In genomic region chr1:151897861-151898468, GRCh38 we compare ENCODE assay signal across 17 cellular contexts. TPM values are rescaled to one million over a fixed set of nuclear protein-coding genes. Genes with fewer than 3 reads are reported as not detected.
A peak's percentile ranks its signal among the peaks of the same experiment; 100 is the strongest.
DNase-seq lines count a peak whose midpoint lies in the region; ATAC-seq and TF ChIP-seq lines count a peak whose summit lies in the region.
"Had no signal": no experiment of that assay in that cellular context is flagged by ENCODE, and none has a peak within 500 bp of the region (broad histone marks: within the 10 kb centered on the region; RNA-seq: fewer than 3 reads in every experiment).

No MANE protein-coding gene starts in this region.

- no peaks in the 10 kb centered on the region for H3K79me2 ChIP-seq in Loucy (ENCODE audit: insufficient read depth, low read length)

- no peak overlapping the region for H3K9ac ChIP-seq in Loucy (ENCODE audit: low read depth, low read length, poor library complexity, severe bottlenecking)

- H3K9me2 ChIP-seq in Loucy (replicated peaks; ENCODE audit: low read depth, low read length): no peaks in the 10 kb centered on the region

- H3K36me3 Mint-ChIP-seq in activated CD4-positive, alpha-beta T cell treated with anti-CD3 and anti-CD28 coated beads, Interleukin-2, amount 10 ng/mL, durations not matched to agents 7 days and 5 days (ENCODE audit: low read depth): peaks cover 82% of the 10 kb centered on the region
- H3K36me3 Mint-ChIP-seq in activated naive CD8-positive, alpha-beta T cell: peaks cover 25% of the 10 kb centered on the region
- H3K36me3 Mint-ChIP-seq in naive thymus-derived CD8-positive, alpha-beta T cell: peaks cover 27 to 58% (median 50%) of the 10 kb centered on the region in 3 donors

- no peaks in the 10 kb centered on the region for H3K27me3 Mint-ChIP-seq in activated CD4-positive, alpha-beta T cell treated with anti-CD3 and anti-CD28 coated beads, Interleukin-2, amount 10 ng/mL, durations not matched to agents 7 days and 5 days
- H3K27me3 Mint-ChIP-seq in activated naive CD8-positive, alpha-beta T cell: no peaks in the 10 kb centered on the region
- no peaks in the 10 kb centered on the region for H3K27me3 Mint-ChIP-seq in naive thymus-derived CD8-positive, alpha-beta T cell
- H3K27me3 Mint-ChIP-seq: activated B cell treated with CpG ODN at 0.5 μM for 24 hours had no signal

- peaks cover 13% of the 10 kb centered on the region for H3K4me1 ChIP-seq in Loucy (ENCODE audit: insufficient read depth, low read length, poor library complexity, severe bottlenecking)

- ATAC-seq in naive thymus-derived CD8-positive, alpha-beta T cell: peak; percentile 6 to 17
- ATAC-seq in GM21786 (IDR thresholded peaks at IDR 0.05; ENCODE audit: unreplicated experiment): no peak

- no peaks in the 10 kb centered on the region for H3F3A ChIP-seq in Loucy (ENCODE audit: low read depth)

- peaks cover 27% of the 10 kb centered on the region for H3K9me3 Mint-ChIP-seq in activated CD4-positive, alpha-beta T cell treated with anti-CD3 and anti-CD28 coated beads, Interleukin-2, amount 10 ng/mL, durations not matched to agents 7 days and 5 days
- H3K9me3 Mint-ChIP-seq in activated naive CD8-positive, alpha-beta T cell (ENCODE audit: low read depth): peaks cover 6% of the 10 kb centered on the region
- peaks cover 6 to 41% (median 21%) of the 10 kb centered on the region in 9 donors for H3K9me3 Mint-ChIP-seq in naive thymus-derived CD8-positive, alpha-beta T cell

- peak overlapping the region; percentile 88 for H3K27ac Mint-ChIP-seq in activated CD4-positive, alpha-beta T cell treated with anti-CD3 and anti-CD28 coated beads, Interleukin-2, amount 10 ng/mL, durations not matched to agents 7 days and 5 days
- peak overlapping the region; percentile 94 for H3K27ac Mint-ChIP-seq in activated naive CD8-positive, alpha-beta T cell
- peak overlapping the region; percentile 93 to 98 (median 96) for H3K27ac Mint-ChIP-seq in naive thymus-derived CD8-positive, alpha-beta T cell
- H3K27ac Mint-ChIP-seq: activated B cell treated with CpG ODN at 0.5 μM for 24 hours had no signal

- no peaks in the 10 kb centered on the region for H3K27me3 ChIP-seq in Loucy (ENCODE audit: insufficient read depth, low read length, poor library complexity, severe bottlenecking)
- H3K27me3 ChIP-seq: vagina had no signal

- peaks cover 64% of the 10 kb centered on the region for H3K4me1 Mint-ChIP-seq in activated CD4-positive, alpha-beta T cell treated with anti-CD3 and anti-CD28 coated beads, Interleukin-2, amount 10 ng/mL, durations not matched to agents 7 days and 5 days
- H3K4me1 Mint-ChIP-seq in activated naive CD8-positive, alpha-beta T cell (ENCODE audit: low read depth): peaks cover 70% of the 10 kb centered on the region
- H3K4me1 Mint-ChIP-seq in naive thymus-derived CD8-positive, alpha-beta T cell: peaks cover 42 to 73% (median 68%) of the 10 kb centered on the region in 4 donors
- H3K4me1 Mint-ChIP-seq: activated B cell treated with CpG ODN at 0.5 μM for 24 hours had no signal

- H3K4me3 Mint-ChIP-seq in activated CD4-positive, alpha-beta T cell treated with anti-CD3 and anti-CD28 coated beads, Interleukin-2, amount 10 ng/mL, durations not matched to agents 7 days and 5 days: peak overlapping the region; percentile 51
- H3K4me3 Mint-ChIP-seq in activated naive CD8-positive, alpha-beta T cell: peak overlapping the region; percentile 65
- H3K4me3 Mint-ChIP-seq in naive thymus-derived CD8-positive, alpha-beta T cell: peak overlapping the region; percentile 71 to 87 (median 80)
- H3K4me3 Mint-ChIP-seq: activated B cell treated with CpG ODN at 0.5 μM for 24 hours had no signal

- POLR2A ChIA-PET in activated CD4-positive, alpha-beta T cell treated with anti-CD3 and anti-CD28 coated beads, Interleukin-2, amount 10 ng/mL, durations not matched to agents 7 days and 5 days (lab: Charles Lee): no interaction called here
- POLR2A ChIA-PET in naive thymus-derived CD8-positive, alpha-beta T cell (lab: Charles Lee): interaction anchor here (0.7 to 11.8 kb wide), 13 partner anchors 9 to 149 kb away, joined by 3 to 189 read pairs (median 4); partner anchors contain the start of genes C2CD4D, MRPL9, S100A10 and THEM4

- H3K4me2 ChIP-seq in Loucy (ENCODE audit: low read depth, low read length, poor library complexity, severe bottlenecking): peak overlapping the region; percentile 47

- no peak overlapping the region for H2AFZ ChIP-seq in Loucy (ENCODE audit: low read length)

- H3K36me3 ChIP-seq in Loucy (ENCODE audit: insufficient read depth, low read length): no peaks in the 10 kb centered on the region
- H3K36me3 ChIP-seq: vagina had no signal

- CTCF ChIA-PET in activated CD4-positive, alpha-beta T cell treated with anti-CD3 and anti-CD28 coated beads, Interleukin-2, amount 10 ng/mL, durations not matched to agents 7 days and 5 days (lab: Charles Lee): interaction anchor here (0.6 to 3.2 kb wide), 10 partner anchors 9 to 917 kb away, joined by 3 to 12 read pairs (median 4); partner anchors contain the start of gene THEM4

- no peaks in the 10 kb centered on the region; the same call in 1 of the 2 replicates for H3K9me3 ChIP-seq in Loucy (ENCODE audit: insufficient read depth, low read depth, low read length)
- H3K9me3 ChIP-seq: vagina had no signal

- H3K4me3 ChIP-seq in Loucy (ENCODE audit: low read length, poor library complexity, severe bottlenecking): no peak overlapping the region
- H3K4me3 ChIP-seq: vagina had no signal

- no peak for TF ChIP-seq CTCF in Loucy (conservative IDR thresholded peaks at IDR 0.05; ENCODE audit: low read length)

- no peaks in the 10 kb centered on the region for H4K20me1 ChIP-seq in Loucy (ENCODE audit: insufficient read depth, low read length, poor library complexity, severe bottlenecking)

- no peak for DNase-seq in activated CD4-positive, alpha-beta T cell treated with anti-CD3 and anti-CD28 coated beads, Interleukin-2, amount 10 ng/mL, durations not matched to agents 7 days and 5 days
- no peak for DNase-seq in activated CD4-positive, alpha-beta T cell treated with anti-CD3 and anti-CD28 coated beads for 1 hour
- DNase-seq in naive thymus-derived CD8-positive, alpha-beta T cell: peak in 2 of 10 donors; percentile 2 to 11
- no peak for DNase-seq in NCI-H82 treated with DMSO at 0.1 percent for 48 hours (lab: John Stamatoyannopoulos, UW; ENCODE audit: unreplicated experiment)
- DNase-seq in NCI-H2107 treated with DMSO at 0.1 percent for 48 hours (lab: John Stamatoyannopoulos, UW; ENCODE audit: unreplicated experiment): no peak
- DNase-seq: ACHN, activated B cell treated with CpG ODN at 0.5 μM for 24 hours, Karpas-422 had no signal

RNA-seq across cellular contexts. Expression of gene THEM4, which starts 11.3 kb away (rescaled TPM):
- 10 to 100 TPM; 33.5 to 34.0 TPM for total RNA-seq in activated CD4-positive, alpha-beta T cell treated with anti-CD3 and anti-CD28 coated beads, Interleukin-2, amount 10 ng/mL, durations not matched to agents 7 days and 5 days
- total RNA-seq in naive thymus-derived CD8-positive, alpha-beta T cell: 100 to 1,000 TPM; 154 to 166 TPM
- polyA plus RNA-seq in naive thymus-derived CD8-positive, alpha-beta T cell: 100 to 1,000 TPM in 2 of 3 donors, 10 to 100 TPM in 1; 82.2 to 116 (median 103) TPM
- total RNA-seq: G401 had no signal

RNA-seq across cellular contexts. Expression of gene THEM5, which starts 44.5 kb away (rescaled TPM):
- total RNA-seq in activated CD4-positive, alpha-beta T cell treated with anti-CD3 and anti-CD28 coated beads, Interleukin-2, amount 10 ng/mL, durations not matched to agents 7 days and 5 days: not detected
- not detected for total RNA-seq in naive thymus-derived CD8-positive, alpha-beta T cell
- not detected for polyA plus RNA-seq in naive thymus-derived CD8-positive, alpha-beta T cell
- total RNA-seq: activated B cell treated with CpG ODN at 0.5 μM for 24 hours, endothelial cell of umbilical vein, frontal cortex, G401, osteocyte had no signal
- polyA plus RNA-seq: endothelial cell of umbilical vein, liver had no signal

RNA-seq across cellular contexts. Expression of gene C2CD4D, which starts 58.3 kb away (rescaled TPM):
- 1 to 10 TPM in 1 of 2 experiments, under 1 TPM in 1; 0.89 to 1.1 TPM for total RNA-seq in activated CD4-positive, alpha-beta T cell treated with anti-CD3 and anti-CD28 coated beads, Interleukin-2, amount 10 ng/mL, durations not matched to agents 7 days and 5 days
- under 1 TPM in 1 of 2 experiments, not detected in 1; 0.21 TPM for total RNA-seq in naive thymus-derived CD8-positive, alpha-beta T cell
- polyA plus RNA-seq in naive thymus-derived CD8-positive, alpha-beta T cell: under 1 TPM; 0.19 to 0.65 (median 0.26) TPM
- total RNA-seq: activated B cell treated with CpG ODN at 0.5 μM for 24 hours, endothelial cell of umbilical vein, G401, liver, osteocyte, vagina had no signal
- polyA plus RNA-seq: endothelial cell of umbilical vein had no signal

Comparison
In these comparisons a context has a peak if more than half of its experiments do, and no peak if none do; other contexts are left out.
1. RNA of gene THEM4, which starts 11.3 kb away (total RNA-seq): 154 to 166 TPM in naive thymus-derived CD8-positive, alpha-beta T cell; 33.5 to 34.0 TPM in activated CD4-positive, alpha-beta T cell treated with anti-CD3 and anti-CD28 coated beads, Interleukin-2, amount 10 ng/mL, durations not matched to agents 7 days and 5 days; every median in the first group is over 4 times any median in the second.
2. Peak in every context shown above with its lines, with median percentiles within 50 percentile points of each other: H3K27ac Mint-ChIP-seq and H3K4me3 Mint-ChIP-seq.